In genomic region chr14:89466460-89466859, GRCh38 we compare ENCODE assay signal across 9 cellular contexts. TPM values are rescaled to one million over a fixed set of nuclear protein-coding genes. Genes with fewer than 3 reads are reported as not detected.
A peak's percentile ranks its signal among the peaks of the same experiment; 100 is the strongest.
DNase-seq lines count a peak whose midpoint lies in the region; ATAC-seq, FAIRE-seq and TF ChIP-seq lines count a peak whose summit lies in the region.
"Had no signal": no experiment of that assay in that cellular context is flagged by ENCODE, and none has a peak within 500 bp of the region (broad histone marks: within the 10 kb centered on the region; RNA-seq: fewer than 3 reads in every experiment).

No MANE protein-coding gene starts in this region.

- no peaks in the 10 kb centered on the region for H3K9me3 ChIP-seq in K562 (replicated peaks; ENCODE audit: control insufficient read depth, insufficient read depth, low read depth, low read length)

- intact Hi-C loops in K562 (cut with micrococcal nuclease) (no loop called here), sciatic nerve (cut with DNase I) (no loop called here)

- TF ChIP-seq CTCF in K562 (IDR thresholded peaks at IDR 0.05 in 2 of 3, conservative IDR thresholded peaks at IDR 0.05 in 1 of 3; ENCODE audit: insufficient read depth in 2 of 3, low read depth in 1 of 3, low read length in 3 of 3), result no peak

- peak; percentile 10 for DNase-seq in activated CD4-positive, alpha-beta T cell treated with anti-CD3 and anti-CD28 coated beads, Interleukin-2, amount 10 ng/mL, durations not matched to agents 7 days and 5 days
- DNase-seq in activated CD4-positive, alpha-beta T cell treated with anti-CD3 and anti-CD28 coated beads for 48 hours, result no peak
- DNase-seq in NOMO-1 (lab: John Stamatoyannopoulos, UW; ENCODE audit: unreplicated experiment in 2 of 2) (peak; percentile 63 to 74), K562 (ENCODE audit: extremely low read depth in 1 of 4, low spot score in 3 of 4) (no peak), sciatic nerve (ENCODE audit: low spot score) (no peak)
- DNase-seq in stimulated activated effector memory CD8-positive, alpha-beta T cell treated with anti-CD3 and anti-CD28 coated beads, Interleukin-12 subunit alpha, Interleukin-12 subunit beta, amount 100 ng/mL, for 72 hours (ENCODE audit: low spot score in 2 of 2), result peak; percentile 36 to 74
- DNase-seq: NCI-H774 had no signal

- H3K4me3 ChIP-seq in K562, result no peak overlapping the region

- no TSS peak for BruUV-seq in K562 (replicated peaks; lab: Mats Ljungman, UMichigan)

- no peaks in the 10 kb centered on the region for H3K9me3 Mint-ChIP-seq in activated CD4-positive, alpha-beta T cell treated with anti-CD3 and anti-CD28 coated beads, Interleukin-2, amount 10 ng/mL, durations not matched to agents 7 days and 5 days
- no peaks in the 10 kb centered on the region for H3K9me3 Mint-ChIP-seq in stimulated activated effector memory CD8-positive, alpha-beta T cell treated with anti-CD3 and anti-CD28 coated beads, Interleukin-12 subunit alpha, Interleukin-12 subunit beta, amount 100 ng/mL, for 72 hours

- CTCF ChIA-PET in activated CD4-positive, alpha-beta T cell treated with anti-CD3 and anti-CD28 coated beads, Interleukin-2, amount 10 ng/mL, durations not matched to agents 7 days and 5 days (lab: Charles Lee), result interaction anchor here (0.7 to 1.4 kb wide), 4 partner anchors 11 to 18 kb away, joined by 3 to 4 read pairs (median 4); no protein-coding TSS in a partner anchor
- CTCF ChIA-PET in K562 (lab: Yijun Ruan, JAX; ENCODE audit: low intra/inter-chr PET ratio), result no interaction called here

- ATAC-seq in K562 (no peak), GM21528 (IDR thresholded peaks at IDR 0.05; ENCODE audit: low FRiP score, unreplicated experiment) (no peak), HG02870 (IDR thresholded peaks at IDR 0.05; ENCODE audit: unreplicated experiment) (no peak), sciatic nerve (no peak)
- ATAC-seq in stimulated activated effector memory CD8-positive, alpha-beta T cell treated with anti-CD3 and anti-CD28 coated beads, Interleukin-12 subunit alpha, Interleukin-12 subunit beta, amount 100 ng/mL, for 72 hours, result peak; percentile 100

- no peak overlapping the region for H3K4me3 Mint-ChIP-seq in activated CD4-positive, alpha-beta T cell treated with anti-CD3 and anti-CD28 coated beads, Interleukin-2, amount 10 ng/mL, durations not matched to agents 7 days and 5 days
- H3K4me3 Mint-ChIP-seq in stimulated activated effector memory CD8-positive, alpha-beta T cell treated with anti-CD3 and anti-CD28 coated beads, Interleukin-12 subunit alpha, Interleukin-12 subunit beta, amount 100 ng/mL, for 72 hours, result peak overlapping the region; percentile 62

- no peak for TF ChIP-seq EP300 in K562 (IDR thresholded peaks at IDR 0.05; ENCODE audit: low read length)

- H3K4me1 Mint-ChIP-seq in activated CD4-positive, alpha-beta T cell treated with anti-CD3 and anti-CD28 coated beads, Interleukin-2, amount 10 ng/mL, durations not matched to agents 7 days and 5 days, result peaks cover 21% of the 10 kb centered on the region
- peaks cover 61% of the 10 kb centered on the region for H3K4me1 Mint-ChIP-seq in stimulated activated effector memory CD8-positive, alpha-beta T cell treated with anti-CD3 and anti-CD28 coated beads, Interleukin-12 subunit alpha, Interleukin-12 subunit beta, amount 100 ng/mL, for 72 hours

- no peak overlapping the region for H3K27ac ChIP-seq in K562 (ENCODE audit: extremely low read depth, low read depth, low read length)

- no peaks in the 10 kb centered on the region for H3K27me3 ChIP-seq in K562 (ENCODE audit: control insufficient read depth in 2 of 2, insufficient read depth in 2 of 2, low read length in 2 of 2)

- H3K27me3 Mint-ChIP-seq in activated CD4-positive, alpha-beta T cell treated with anti-CD3 and anti-CD28 coated beads, Interleukin-2, amount 10 ng/mL, durations not matched to agents 7 days and 5 days, result no peaks in the 10 kb centered on the region

- H3K36me3 ChIP-seq in K562 (ENCODE audit: control insufficient read depth, insufficient read depth, low read length), result no peaks in the 10 kb centered on the region

- peak overlapping the region; percentile 31 for H3K27ac Mint-ChIP-seq in activated CD4-positive, alpha-beta T cell treated with anti-CD3 and anti-CD28 coated beads, Interleukin-2, amount 10 ng/mL, durations not matched to agents 7 days and 5 days
- H3K27ac Mint-ChIP-seq in stimulated activated effector memory CD8-positive, alpha-beta T cell treated with anti-CD3 and anti-CD28 coated beads, Interleukin-12 subunit alpha, Interleukin-12 subunit beta, amount 100 ng/mL, for 72 hours, result peak overlapping the region; percentile 74

- in situ Hi-C loops in K562 (cut with MboI), result no loop called here

- no peak overlapping the region for H3K4me2 ChIP-seq in K562 (ENCODE audit: insufficient read depth, low read length)

- no peak for TF ChIP-seq RAD21 in K562 (CRISPR knock-in tag; conservative IDR thresholded peaks at IDR 0.05 in 1 of 2, IDR thresholded peaks at IDR 0.05 in 1 of 2)

- no peak for FAIRE-seq in K562 (lab: Jason Lieb, UNC)

- no peaks in the 10 kb centered on the region for H3K79me2 ChIP-seq in K562 (ENCODE audit: control insufficient read depth, insufficient read depth, low read length)

- H3K9me1 ChIP-seq in K562 (ENCODE audit: control insufficient read depth, insufficient read depth, low read length), result no peaks in the 10 kb centered on the region

- POLR2A ChIA-PET in activated CD4-positive, alpha-beta T cell treated with anti-CD3 and anti-CD28 coated beads, Interleukin-2, amount 10 ng/mL, durations not matched to agents 7 days and 5 days (lab: Charles Lee), result no interaction called here
- POLR2A ChIA-PET in K562 (lab: Yijun Ruan, JAX), result interaction anchor here (1.2 kb wide), 1 partner anchor 9 kb away, joined by 3 read pairs; no protein-coding TSS in a partner anchor

- WGBS in K562 (ENCODE audit: insufficient coverage, low coverage, missing lambda C conversion rate), result 3% methylated on average over 5 of the region's 5 CpGs

- H3K36me3 Mint-ChIP-seq in activated CD4-positive, alpha-beta T cell treated with anti-CD3 and anti-CD28 coated beads, Interleukin-2, amount 10 ng/mL, durations not matched to agents 7 days and 5 days (ENCODE audit: low read depth), result peaks cover 35% of the 10 kb centered on the region
- no peaks in the 10 kb centered on the region for H3K36me3 Mint-ChIP-seq in stimulated activated effector memory CD8-positive, alpha-beta T cell treated with anti-CD3 and anti-CD28 coated beads, Interleukin-12 subunit alpha, Interleukin-12 subunit beta, amount 100 ng/mL, for 72 hours

- H2AFZ ChIP-seq in K562 (ENCODE audit: low read depth, low read length), result peak overlapping the region; percentile 70

- TF ChIP-seq POLR2A in K562 (conservative IDR thresholded peaks at IDR 0.05), result no peak

- peaks cover 5 to 15% of the 10 kb centered on the region in 2 experiments; a peak in 4 of 5 replicates for H3K4me1 ChIP-seq in K562 (replicated peaks in 1 of 2; ENCODE audit: control insufficient read depth in 2 of 2, insufficient read depth in 2 of 2, low read length in 2 of 2)

- peaks cover 6% of the 10 kb centered on the region; the same call in 1 of the 2 replicates for H4K20me1 ChIP-seq in K562 (replicated peaks; ENCODE audit: control insufficient read depth, insufficient read depth, low read length)

- H3K9ac ChIP-seq in K562 (ENCODE audit: insufficient read depth in 1 of 2, low read depth in 2 of 2, low read length in 2 of 2), result no peak overlapping the region

TF ChIP-seq in K562, 482 proteins besides CTCF, POLR2A, EP300 and RAD21:
- TF ChIP-seq ZNF239 (CRISPR knock-in tag; IDR thresholded peaks at IDR 0.05) (no peak), ZNF212 (CRISPR knock-in tag; IDR thresholded peaks at IDR 0.05) (no peak)

RNA-seq across cellular contexts. Expression of gene FOXN3, which starts 49.4 kb away (rescaled TPM):
- 10 to 100 TPM; 92.2 to 94.4 TPM for total RNA-seq in activated CD4-positive, alpha-beta T cell treated with anti-CD3 and anti-CD28 coated beads, Interleukin-2, amount 10 ng/mL, durations not matched to agents 7 days and 5 days
- 3.1 and 4.8 TPM in 2 replicates for total RNA-seq in K562 (2011; cell fraction: chromatin; rRNA removed; ENCODE audit: low replicate concordance)
- total RNA-seq in K562 (2011; cell fraction: nucleolus; rRNA removed), result 1.8 and 2.0 TPM in 2 replicates
- total RNA-seq in K562 (2011; cell fraction: nucleoplasm; rRNA removed), result 2.7 and 3.7 TPM in 2 replicates
- total RNA-seq in K562 (2014; rRNA removed) (0.50 and 2.0 TPM in 2 replicates), K562 (2014; rRNA removed; fragmentation: Illumina TruSeq; extraction: Trizol) (0.35 and 0.36 TPM in 2 replicates), K562 (2015; rRNA removed; fragmentation: Illumina TruSeq; extraction: Trizol) (0.40 and 0.57 TPM in 2 replicates), K562 (2021) (1.3 and 1.7 TPM in 2 replicates), sciatic nerve (80.9 TPM)
- polyA plus RNA-seq in K562 (2011; rRNA removed) (0.36 and 0.79 TPM in 2 replicates), K562 (2014; fragmentation: Illumina TruSeq; extraction: Trizol) (0.55 and 0.66 TPM in 2 replicates), K562 (2014; fragmentation: Nextera tagmentation; extraction: Ambion mirVana) (under 1 TPM; 0.07 to 0.39 TPM), K562 (2014; rRNA removed) (0.32 and 0.57 TPM in 2 replicates)
- polyA plus RNA-seq in K562 (2011; cell fraction: cytosol; rRNA removed), result 0.15 and 0.29 TPM in 2 replicates
- 0.24 and 0.34 TPM in 2 replicates for polyA plus RNA-seq in K562 (2011; cell fraction: nucleus; rRNA removed)
- 0.59 and 1.4 TPM in 2 replicates for polyA plus RNA-seq in K562 (2012)
- 0.42 and 0.48 TPM in 2 replicates for polyA minus RNA-seq in K562 (2011; rRNA and poly(A)+ RNA removed)
- polyA minus RNA-seq in K562 (2011; cell fraction: cytosol; rRNA and poly(A)+ RNA removed), result 0.29 and 1.5 TPM in 2 replicates
- 0.78 and 1.2 TPM in 2 replicates for polyA minus RNA-seq in K562 (2011; cell fraction: nucleus; rRNA and poly(A)+ RNA removed)

Comparison
In these comparisons a context has a peak if more than half of its experiments do, and no peak if none do; other contexts are left out.
1. DNase-seq: peak in activated CD4-positive, alpha-beta T cell treated with anti-CD3 and anti-CD28 coated beads, Interleukin-2, amount 10 ng/mL, durations not matched to agents 7 days and 5 days (single experiment), NOMO-1 (2 of 2) and stimulated activated effector memory CD8-positive, alpha-beta T cell treated with anti-CD3 and anti-CD28 coated beads, Interleukin-12 subunit alpha, Interleukin-12 subunit beta, amount 100 ng/mL, for 72 hours (2 of 2); none in activated CD4-positive, alpha-beta T cell treated with anti-CD3 and anti-CD28 coated beads for 48 hours (single experiment), K562 (0 of 4) and sciatic nerve (single experiment).
2. RNA of gene FOXN3, which starts 49.4 kb away (total RNA-seq): 92.2 to 94.4 TPM in activated CD4-positive, alpha-beta T cell treated with anti-CD3 and anti-CD28 coated beads, Interleukin-2, amount 10 ng/mL, durations not matched to agents 7 days and 5 days and 80.9 TPM in sciatic nerve (single experiment); 0.35 to 4.8 TPM in K562; every median in the first group is over 10 times any median in the second.